Comparison of ENCODE assay signal across 16 cellular contexts in the genomic region with DNA sequence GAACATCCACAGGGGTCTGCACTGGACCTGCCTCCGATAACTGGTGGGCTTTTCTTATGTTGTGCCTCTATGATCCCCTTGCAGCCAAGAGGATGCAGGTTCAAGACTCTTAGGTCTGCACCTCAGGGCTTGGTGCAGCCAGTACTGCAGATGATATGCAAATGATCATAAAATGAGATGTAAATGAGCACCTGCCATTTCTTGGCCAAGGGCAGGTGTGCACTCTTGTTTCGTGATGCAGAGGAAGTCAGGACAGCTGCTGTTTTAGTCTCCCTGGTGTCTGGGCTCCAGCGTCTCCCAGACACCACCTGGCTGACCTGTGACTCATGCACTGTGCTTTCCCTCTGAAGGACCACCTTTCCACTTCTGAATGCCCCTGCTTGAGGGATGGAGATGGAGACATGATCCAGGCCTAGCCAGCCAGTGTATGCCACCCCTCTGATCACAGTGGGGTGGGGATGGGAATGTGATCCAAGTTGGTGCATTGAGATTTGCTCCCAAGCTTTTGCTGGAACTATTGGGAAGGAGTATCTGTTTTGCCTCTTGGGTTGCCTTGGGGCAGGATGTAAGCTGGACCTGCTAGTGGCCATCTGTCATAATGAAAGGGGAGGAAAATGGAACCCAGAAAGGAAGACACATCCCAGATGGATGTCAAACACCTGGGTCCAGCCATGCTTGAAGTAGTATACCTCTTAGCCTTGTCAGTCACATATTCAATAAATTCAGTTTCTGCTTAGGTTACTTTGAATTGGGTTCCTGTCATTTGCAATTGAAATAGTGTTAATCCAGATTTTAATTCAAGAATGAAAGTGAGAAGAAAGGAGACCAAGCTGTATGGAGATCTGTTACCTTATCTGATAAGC. TPM values are rescaled to one million over a fixed set of nuclear protein-coding genes. Genes with fewer than 3 reads are reported as not detected.
DNase-seq lines count a peak whose midpoint lies in the region; ATAC-seq lines count a peak whose summit lies in the region.
"Had no signal": no experiment of that assay in that cellular context is flagged by ENCODE, and none has a peak within 500 bp of the region (broad histone marks: within the 10 kb centered on the region; RNA-seq: fewer than 3 reads in every experiment).

No MANE protein-coding gene starts in this region.

- no peaks in the 10 kb centered on the region for H3K9me2 ChIP-seq in Karpas-422 (replicated peaks; ENCODE audit: insufficient read depth, low read length)

- no peak overlapping the region for H3K27ac Mint-ChIP-seq in memory B cell
- H3K27ac Mint-ChIP-seq: activated naive CD4-positive, alpha-beta T cell treated with anti-CD3 and anti-CD28 coated beads for 36 hours had no signal

- no peak overlapping the region for H3K9ac ChIP-seq in Karpas-422 (ENCODE audit: low read length)
- H3K9ac ChIP-seq: KMS-11 had no signal

- peaks cover 5% of the 10 kb centered on the region for H3K27me3 Mint-ChIP-seq in memory B cell

- peak; percentile 5 for DNase-seq in NCI-H1092 (lab: John Stamatoyannopoulos, UW)
- no peak for DNase-seq in NCI-H1092 treated with DMSO at 0.1 percent for 48 hours (lab: John Stamatoyannopoulos, UW)
- peak; percentile 56 for DNase-seq in Karpas-422
- DNase-seq in NCI-H748 (lab: John Stamatoyannopoulos, UW; ENCODE audit: unreplicated experiment), result peak; percentile 85
- DNase-seq in memory B cell (ENCODE audit: low spot score in 2 of 2), result no peak
- no peak for DNase-seq in COLO829 (ENCODE audit: low spot score)
- no peak for DNase-seq in T-helper 2 cell
- DNase-seq: activated naive CD4-positive, alpha-beta T cell treated with anti-CD3 and anti-CD28 coated beads for 36 hours; effector CD4-positive, alpha-beta T cell; stomach had no signal

- H3K4me3 ChIP-seq in Karpas-422 (ENCODE audit: low read length), result no peak overlapping the region
- H3K4me3 ChIP-seq: HAP-1, skin epidermis, stomach had no signal

- no peaks in the 10 kb centered on the region for H3K9me3 Mint-ChIP-seq in memory B cell
- H3K9me3 Mint-ChIP-seq: activated naive CD4-positive, alpha-beta T cell treated with anti-CD3 and anti-CD28 coated beads for 36 hours had no signal

- H3K36me3 Mint-ChIP-seq in memory B cell, result no peaks in the 10 kb centered on the region

- H3K36me3 ChIP-seq in Karpas-422 (ENCODE audit: insufficient read depth, low read length), result no peaks in the 10 kb centered on the region
- H3K36me3 ChIP-seq: stomach had no signal

- H3K27me3 ChIP-seq in Karpas-422 (ENCODE audit: low read length), result no peaks in the 10 kb centered on the region

- H3K9me3 ChIP-seq in Karpas-422 (ENCODE audit: low read length), result no peaks in the 10 kb centered on the region
- H3K9me3 ChIP-seq: HAP-1, stomach had no signal

- peak; percentile 40 for ATAC-seq in memory B cell (ENCODE audit: low read depth)
- ATAC-seq in GM21619 (IDR thresholded peaks at IDR 0.05; ENCODE audit: unreplicated experiment), result no peak
- ATAC-seq: Right ventricle myocardium inferior had no signal

- H2AFZ ChIP-seq in Karpas-422 (ENCODE audit: low read length), result no peak overlapping the region

- peaks cover 27% of the 10 kb centered on the region for H3K4me1 ChIP-seq in Karpas-422 (ENCODE audit: low read length)

- H3K4me3 Mint-ChIP-seq in memory B cell, result no peak overlapping the region
- H3K4me3 Mint-ChIP-seq: activated naive CD4-positive, alpha-beta T cell treated with anti-CD3 and anti-CD28 coated beads for 36 hours had no signal

- no peak overlapping the region for H3K4me2 ChIP-seq in Karpas-422 (ENCODE audit: low read depth, low read length, poor library complexity, severe bottlenecking)
- H3K4me2 ChIP-seq: KMS-11 had no signal

- no peaks in the 10 kb centered on the region for H4K20me1 ChIP-seq in Karpas-422 (ENCODE audit: insufficient read depth, low read depth, low read length)

- H3K27ac ChIP-seq in Karpas-422 (ENCODE audit: low read length), result no peak overlapping the region
- H3K27ac ChIP-seq: 22Rv1, KMS-11, skin epidermis, stomach had no signal

- H3K4me1 Mint-ChIP-seq in memory B cell, result peaks cover 21% of the 10 kb centered on the region

- H3K79me2 ChIP-seq in Karpas-422 (ENCODE audit: low read length), result no peaks in the 10 kb centered on the region

RNA-seq across cellular contexts. Expression of a gene that starts 3.3 kb away (rescaled TPM):
- 0.26 and 0.58 TPM in 2 replicates for total RNA-seq in Karpas-422 (2014; rRNA removed; shearing (Covaris generic); ENCODE audit: low replicate concordance)

RNA-seq across cellular contexts. Expression of a gene that starts 40.1 kb away (rescaled TPM):
- 26.4 and 38.6 TPM in 2 replicates for total RNA-seq in Karpas-422 (2014; rRNA removed; shearing (Covaris generic); ENCODE audit: low replicate concordance)

Comparison
In these comparisons a context has a peak if more than half of its experiments do, and no peak if none do; other contexts are left out.
1. DNase-seq: peak in NCI-H1092 (single experiment), Karpas-422 (single experiment) and NCI-H748 (single experiment); none in NCI-H1092 treated with DMSO at 0.1 percent for 48 hours (single experiment), memory B cell (0 of 2), COLO829 (single experiment) and T-helper 2 cell (0 of 5).